8 cellular contexts compared by ENCODE assay signal in the genomic region with DNA sequence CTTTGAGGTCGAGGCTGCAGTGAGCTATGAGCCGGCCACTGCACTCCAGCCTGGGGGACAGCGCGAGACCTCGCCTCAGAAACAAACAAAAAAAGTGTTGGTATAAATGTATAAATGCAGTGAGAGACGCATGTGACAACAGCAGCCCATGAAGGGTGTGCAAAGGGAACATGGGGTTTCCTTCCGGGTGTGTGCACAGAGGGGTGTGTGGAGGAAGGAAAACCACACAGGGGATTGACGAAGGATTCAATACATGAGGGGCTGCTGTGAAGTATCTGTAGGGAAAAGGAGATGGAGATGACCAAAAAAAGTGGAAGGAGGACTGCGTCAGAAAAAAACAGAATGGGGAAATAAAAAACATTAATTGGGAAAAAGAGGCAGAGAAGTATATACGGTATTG. TPM values are rescaled to one million over a fixed set of nuclear protein-coding genes. Genes with fewer than 3 reads are reported as not detected.
DNase-seq lines count a peak whose midpoint lies in the region; ATAC-seq, FAIRE-seq and TF ChIP-seq lines count a peak whose summit lies in the region.

No MANE protein-coding gene starts in this region.

- H3K27me3 ChIP-seq in fibroblast of lung (ENCODE audit: control insufficient read depth, insufficient read depth, low read length) (no peaks in the 10 kb centered on the region), sigmoid colon (no peaks in the 10 kb centered on the region)

- peaks cover 10% of the 10 kb centered on the region for H3K79me2 ChIP-seq in fibroblast of lung (ENCODE audit: control insufficient read depth, insufficient read depth, low read length)

- TF ChIP-seq CTCF in fibroblast of lung (conservative IDR thresholded peaks at IDR 0.05 in 1 of 2, IDR thresholded peaks at IDR 0.05 in 1 of 2; ENCODE audit: low read depth in 1 of 2, low read length in 2 of 2) (no peak), sigmoid colon (IDR thresholded peaks at IDR 0.05) (no peak), D721Med (IDR thresholded peaks at IDR 0.05; ENCODE audit: insufficient read depth, missing control alignments) (no peak)

- H3K4me1 ChIP-seq in fibroblast of lung (ENCODE audit: control insufficient read depth, extremely low read depth, insufficient read depth, low read length) (no peaks in the 10 kb centered on the region), sigmoid colon (peaks cover 0 to 18% (median 13%) of the 10 kb centered on the region in 4 donors)

- WGBS in sigmoid colon, 2 donors, result 11 to 30% methylated on average over 10 of the region's 10 CpGs

- DNase-seq in GM19239 (ENCODE audit: insufficient read length, low spot score), result no peak
- DNase-seq in SK-N-MC (ENCODE audit: low read depth, low spot score), result no peak
- DNase-seq in fibroblast of lung (ENCODE audit: low read depth in 2 of 2), result no peak
- no peak for DNase-seq in sigmoid colon
- no peak for DNase-seq in D721Med (ENCODE audit: insufficient read length, low spot score)
- no peak for DNase-seq in amniotic stem cell (lab: John Stamatoyannopoulos, UW)

- H3K27ac ChIP-seq in SK-N-MC (no peak overlapping the region), fibroblast of lung (ENCODE audit: insufficient read depth, low read length) (no peak overlapping the region), sigmoid colon (peak overlapping the region in 2 of 4 donors; percentile 86 to 87)

- H3K9ac ChIP-seq in SK-N-MC (ENCODE audit: insufficient read length), result peak overlapping the region; percentile 92
- H3K9ac ChIP-seq in fibroblast of lung (ENCODE audit: insufficient read depth, low read length), result no peak overlapping the region

- no peak for TF ChIP-seq EP300 in sigmoid colon (IDR thresholded peaks at IDR 0.05)

- H4K20me1 ChIP-seq in fibroblast of lung (ENCODE audit: control insufficient read depth, extremely low read depth, insufficient read depth, low read length), result no peaks in the 10 kb centered on the region

- ATAC-seq in HG03354 (IDR thresholded peaks at IDR 0.05; ENCODE audit: poor library complexity, severe bottlenecking, unreplicated experiment) (no peak), GM19328 (IDR thresholded peaks at IDR 0.05; ENCODE audit: unreplicated experiment) (no peak)

- peak overlapping the region; percentile 97 for H3K4me3 ChIP-seq in SK-N-MC
- peak overlapping the region; percentile 71 to 94 (median 86) for H3K4me3 ChIP-seq in fibroblast of lung (replicated peaks in 1 of 4; ENCODE audit: control extremely low read depth in 1 of 4, insufficient read depth in 1 of 4, low read depth in 3 of 4, low read length in 4 of 4)
- H3K4me3 ChIP-seq in sigmoid colon, result peak overlapping the region; percentile 65 to 96 (median 86)

- H2AFZ ChIP-seq in fibroblast of lung (ENCODE audit: low read length), result no peak overlapping the region

- H3K9me3 ChIP-seq in SK-N-MC (ENCODE audit: low read depth, low read length) (no peaks in the 10 kb centered on the region), fibroblast of lung (ENCODE audit: control insufficient read depth, insufficient read depth, low read depth, low read length) (no peaks in the 10 kb centered on the region), sigmoid colon (no peaks in the 10 kb centered on the region)

- no peak for TF ChIP-seq POLR2A in sigmoid colon (IDR thresholded peaks at IDR 0.05)

- H3K4me2 ChIP-seq in fibroblast of lung (ENCODE audit: extremely low read depth, insufficient read depth, low read length), result peak overlapping the region; percentile 96

- intact Hi-C loops in sigmoid colon (cut with DNase I), result no loop called here

- H3K36me3 ChIP-seq in SK-N-MC (ENCODE audit: insufficient read depth, low read length) (peaks cover 11% of the 10 kb centered on the region), fibroblast of lung (ENCODE audit: control insufficient read depth, insufficient read depth, low read length) (peaks cover 2% of the 10 kb centered on the region), sigmoid colon (peaks cover 0 to 35% (median 14%) of the 10 kb centered on the region in 4 donors)

- peak; percentile 14 for FAIRE-seq in GM19239 (lab: Jason Lieb, UNC)
- FAIRE-seq in D721Med (lab: Jason Lieb, UNC), result no peak

RNA-seq across cellular contexts. Expression of gene MTFMT, which starts 1.1 kb away (rescaled TPM):
- total RNA-seq in fibroblast of lung, result 17.0 and 17.5 TPM in 2 replicates
- 12.6 and 16.6 TPM in 2 replicates for polyA plus RNA-seq in fibroblast of lung
- 11.3 and 11.8 TPM in 2 replicates for polyA plus RNA-seq in fibroblast of lung (2012)
- 1.9 and 2.6 TPM in 2 replicates for polyA minus RNA-seq in fibroblast of lung (ENCODE audit: low replicate concordance)
- 10 to 100 TPM; 31.3 to 43.6 (median 37.8) TPM for total RNA-seq in sigmoid colon
- polyA plus RNA-seq in sigmoid colon, result 10 to 100 TPM; 10.7 to 12.9 (median 10.8) TPM

RNA-seq across cellular contexts. Expression of gene SLC51B, which starts 16.8 kb away (rescaled TPM):
- total RNA-seq in fibroblast of lung (0.51 and 0.66 TPM in 2 replicates), sigmoid colon (not detected)
- polyA plus RNA-seq in fibroblast of lung (0.98 and 1.2 TPM in 2 replicates), sigmoid colon (10 to 100 TPM; 76.3 to 92.5 (median 77.0) TPM)
- polyA plus RNA-seq in fibroblast of lung (2012), result 1.3 TPM in 2 replicates
- not detected in 2 replicates for polyA minus RNA-seq in fibroblast of lung (ENCODE audit: low replicate concordance)

RNA-seq across cellular contexts. Expression of gene SPG21, which starts 38.6 kb away (rescaled TPM):
- total RNA-seq in fibroblast of lung (68.4 and 90.4 TPM in 2 replicates), sigmoid colon (100 to 1,000 TPM in 3 of 4 donors, 10 to 100 TPM in 1; 95.7 to 116 (median 103) TPM)
- polyA plus RNA-seq in fibroblast of lung (89.9 and 95.3 TPM in 2 replicates), sigmoid colon (10 to 100 TPM; 60.3 to 75.7 (median 63.4) TPM)
- 70.6 and 71.8 TPM in 2 replicates for polyA plus RNA-seq in fibroblast of lung (2012)
- 37.3 and 39.0 TPM in 2 replicates for polyA minus RNA-seq in fibroblast of lung (ENCODE audit: low replicate concordance)

RNA-seq across cellular contexts. Expression of gene RASL12, which starts 39.5 kb away (rescaled TPM):
- total RNA-seq in fibroblast of lung, result 49.3 and 50.5 TPM in 2 replicates
- polyA plus RNA-seq in fibroblast of lung, result 9.1 and 16.9 TPM in 2 replicates
- polyA plus RNA-seq in fibroblast of lung (2012), result 11.0 and 20.3 TPM in 2 replicates
- polyA minus RNA-seq in fibroblast of lung (ENCODE audit: low replicate concordance), result 22.5 and 40.8 TPM in 2 replicates
- 100 to 1,000 TPM in 1 of 4 donors, 10 to 100 TPM in 3; 29.1 to 102 (median 67.1) TPM for total RNA-seq in sigmoid colon
- polyA plus RNA-seq in sigmoid colon, result 10 to 100 TPM in 1 of 3 donors, 1 to 10 TPM in 2; 1.8 to 10.2 (median 9.3) TPM

RNA-seq across cellular contexts. Expression of gene KBTBD13, which starts 48.2 kb away (rescaled TPM):
- not detected in 2 replicates for total RNA-seq in fibroblast of lung
- 0.02 TPM in 1 of 2 replicates, not detected in the other for polyA plus RNA-seq in fibroblast of lung
- not detected in 2 replicates for polyA plus RNA-seq in fibroblast of lung (2012)
- not detected in 2 replicates for polyA minus RNA-seq in fibroblast of lung (ENCODE audit: low replicate concordance)
- not detected for total RNA-seq in sigmoid colon
- polyA plus RNA-seq in sigmoid colon, result under 1 TPM in 1 of 3 donors, not detected in 2; 0.03 TPM
